In genomic region chr16:5496013-5496412, GRCh38 we compare ENCODE assay signal across 3 cellular contexts.
A peak's percentile ranks its signal among the peaks of the same experiment; 100 is the strongest.
TF ChIP-seq lines count a peak whose summit lies in the region.

No MANE protein-coding gene starts in this region.

TF ChIP-seq in HEK293, 187 proteins besides CTCF, POLR2A, EP300 and RAD21:
- TF ChIP-seq ZNF146 (tag by site-specific recombination; IDR thresholded peaks at IDR 0.05) (peak; percentile 63), KLF7 (tag by site-specific recombination; IDR thresholded peaks at IDR 0.05; ENCODE audit: borderline replicate concordance) (no peak)

TF ChIP-seq in K562, 482 proteins besides CTCF, POLR2A, EP300 and RAD21:
- TF ChIP-seq E4F1 (CRISPR knock-in tag; IDR thresholded peaks at IDR 0.05; ENCODE audit: borderline replicate concordance) (no peak), CUX1 (CRISPR knock-in tag; IDR thresholded peaks at IDR 0.05) (no peak), SAP30 (IDR thresholded peaks at IDR 0.05; ENCODE audit: borderline replicate concordance, insufficient read depth, low read depth, low read length, poor library complexity, severe bottlenecking) (no peak), ZFX (CRISPR knock-in tag; IDR thresholded peaks at IDR 0.05) (no peak), MAFK (IDR thresholded peaks at IDR 0.05; ENCODE audit: low read length) (no peak), SOX6 (IDR thresholded peaks at IDR 0.05) (no peak), RBM25 (IDR thresholded peaks at IDR 0.05; ENCODE audit: low read depth, low read length, severe bottlenecking) (peak; percentile 61), ZNF146 (CRISPR knock-in tag; IDR thresholded peaks at IDR 0.05; ENCODE audit: unreplicated experiment) (peak; percentile 72), COPS2 (conservative IDR thresholded peaks at IDR 0.05) (no peak)
- TF ChIP-seq, protein P1, sequence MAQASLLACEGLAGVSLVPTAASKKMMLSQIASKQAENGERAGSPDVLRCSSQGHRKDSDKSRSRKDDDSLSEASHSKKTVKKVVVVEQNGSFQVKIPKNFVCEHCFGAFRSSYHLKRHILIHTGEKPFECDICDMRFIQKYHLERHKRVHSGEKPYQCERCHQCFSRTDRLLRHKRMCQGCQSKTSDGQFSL (CRISPR knock-in tag; IDR thresholded peaks at IDR 0.05) = no peak
- TF ChIP-seq, protein P1 (tag; IDR thresholded peaks at IDR 0.05) = no peak

TF ChIP-seq in H1, 55 proteins besides CTCF, POLR2A, EP300 and RAD21:
- TF ChIP-seq KDM1A (IDR thresholded peaks at IDR 0.05; ENCODE audit: borderline replicate concordance, low read length) (peak; percentile 60; the same call in 1 of the 2 replicates), SRF (IDR thresholded peaks at IDR 0.05; ENCODE audit: low read depth, low read length) (no peak)
